10 cellular contexts compared by ENCODE assay signal in genomic region chrX:26083093-26083492, GRCh38. TPM values are rescaled to one million over a fixed set of nuclear protein-coding genes. Genes with fewer than 3 reads are reported as not detected.
"Had no signal": no experiment of that assay in that cellular context is flagged by ENCODE, and none has a peak within 500 bp of the region (broad histone marks: within the 10 kb centered on the region; RNA-seq: fewer than 3 reads in every experiment).

No MANE protein-coding gene starts in this region.

- H3K4me3 ChIP-seq: GM23248, HAP-1 had no signal

- H3K9me3 ChIP-seq: HAP-1 had no signal

- H3K4me1 ChIP-seq: HAP-1 had no signal

- H2AFZ ChIP-seq: GM23248 had no signal

- DNase-seq: GM23248, GOT3, H7, HFFc6, KBM-7 had no signal

- H3K27ac ChIP-seq: GM23248, HL-60 had no signal

- ATAC-seq: HCT116 had no signal

- H3K9ac ChIP-seq: GM23248 had no signal

- H3K36me3 ChIP-seq: HAP-1 had no signal

RNA-seq across cellular contexts. Expression of gene MAGEB18, which starts 55.0 kb away (rescaled TPM):
- total RNA-seq: GM23248, H4, H7, HFFc6 had no signal
- polyA plus RNA-seq: GM23248, IgD-negative memory B cell had no signal
